9 cellular contexts compared by ENCODE assay signal in the genomic region with DNA sequence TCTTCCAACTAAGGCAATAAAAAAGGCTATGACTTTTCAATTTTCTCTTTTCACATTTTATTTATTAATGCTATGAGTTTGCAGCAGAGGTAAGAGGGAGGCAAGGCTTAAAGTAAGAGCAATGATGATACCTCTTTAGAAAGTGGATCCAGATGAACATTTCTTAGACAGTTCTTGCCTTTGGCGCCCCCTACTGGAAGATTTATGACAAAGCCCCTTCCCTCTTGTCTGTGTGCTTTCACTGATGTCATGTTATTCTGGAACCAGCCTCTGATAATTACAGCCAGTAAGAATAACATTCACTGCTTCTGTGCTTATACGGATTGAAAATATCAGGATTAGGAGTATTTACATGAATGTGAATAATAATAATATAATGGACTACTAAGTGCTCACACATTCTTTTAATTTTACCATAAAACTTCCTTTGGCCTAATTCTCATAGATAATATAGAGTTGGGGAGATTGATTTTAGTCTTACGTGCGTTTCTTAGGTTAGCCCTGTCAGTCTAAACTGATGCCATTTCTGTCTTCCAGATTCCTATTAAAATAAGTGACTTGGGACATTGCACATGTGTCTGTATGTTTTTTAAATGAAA.
A peak's percentile ranks its signal among the peaks of the same experiment; 100 is the strongest.
DNase-seq lines count a peak whose midpoint lies in the region; ATAC-seq and TF ChIP-seq lines count a peak whose summit lies in the region.
"Had no signal": no experiment of that assay in that cellular context is flagged by ENCODE, and none has a peak within 500 bp of the region (broad histone marks: within the 10 kb centered on the region; RNA-seq: fewer than 3 reads in every experiment).

No MANE protein-coding gene starts in this region.

- H4K20me1 ChIP-seq in MM.1S (ENCODE audit: insufficient read depth, low read length) (no peaks in the 10 kb centered on the region), smooth muscle cell (ENCODE audit: low read depth) (no peaks in the 10 kb centered on the region)

- H3F3A ChIP-seq in MM.1S (ENCODE audit: insufficient read depth, low read length): no peaks in the 10 kb centered on the region
- no peaks in the 10 kb centered on the region for H3F3A ChIP-seq in smooth muscle cell (ENCODE audit: low read depth)

- no peak overlapping the region for H3K4me3 Mint-ChIP-seq in naive thymus-derived CD8-positive, alpha-beta T cell
- H3K4me3 Mint-ChIP-seq: dendritic cell treated with granulocyte-macrophage colony-stimulating factor and Interleukin-4, amounts not matched to agents 40 ng/mL and 50 ng/mL, for 4 days had no signal

- H3K79me2 ChIP-seq in MM.1S (ENCODE audit: low read length) (no peaks in the 10 kb centered on the region), smooth muscle cell (ENCODE audit: low read depth) (no peaks in the 10 kb centered on the region)

- no peaks in the 10 kb centered on the region for H3K27me3 Mint-ChIP-seq in naive thymus-derived CD8-positive, alpha-beta T cell
- H3K27me3 Mint-ChIP-seq: dendritic cell treated with granulocyte-macrophage colony-stimulating factor and Interleukin-4, amounts not matched to agents 40 ng/mL and 50 ng/mL, for 4 days had no signal

- H3K9ac ChIP-seq in MM.1S (ENCODE audit: low read length) (no peak overlapping the region), smooth muscle cell (ENCODE audit: low read depth) (no peak overlapping the region)

- H2AFZ ChIP-seq in MM.1S (ENCODE audit: low read length) (no peak overlapping the region), smooth muscle cell (ENCODE audit: low read depth) (no peak overlapping the region)

- POLR2A ChIA-PET in naive thymus-derived CD8-positive, alpha-beta T cell (lab: Charles Lee): no interaction called here

- ATAC-seq in HG02642 (IDR thresholded peaks at IDR 0.05; ENCODE audit: poor library complexity, unreplicated experiment): no peak
- no peak for ATAC-seq in naive thymus-derived CD8-positive, alpha-beta T cell

- no peak overlapping the region for H3K4me3 ChIP-seq in MM.1S (ENCODE audit: low read length)
- H3K4me3 ChIP-seq in smooth muscle cell: no peak overlapping the region

- no peak overlapping the region for H3K27ac ChIP-seq in MM.1S (ENCODE audit: low read length)
- H3K27ac ChIP-seq in smooth muscle cell (ENCODE audit: low read depth): no peak overlapping the region

- H3K4me1 Mint-ChIP-seq in naive thymus-derived CD8-positive, alpha-beta T cell: no peaks in the 10 kb centered on the region

- H3K36me3 ChIP-seq in MM.1S (replicated peaks; ENCODE audit: insufficient read depth, low read length) (no peaks in the 10 kb centered on the region), smooth muscle cell (ENCODE audit: low read depth) (no peaks in the 10 kb centered on the region)

- H3K9me3 ChIP-seq in MM.1S (replicated peaks; ENCODE audit: insufficient read depth, low read length) (no peaks in the 10 kb centered on the region), smooth muscle cell (replicated peaks; ENCODE audit: low read depth) (no peaks in the 10 kb centered on the region)

- TF ChIP-seq CTCF in MM.1S (IDR thresholded peaks at IDR 0.05; ENCODE audit: low read length) (peak; percentile 50), smooth muscle cell (IDR thresholded peaks at IDR 0.05; ENCODE audit: borderline replicate concordance, insufficient read depth, poor library complexity, severe bottlenecking) (peak; percentile 96)

- H3K9me3 Mint-ChIP-seq in naive thymus-derived CD8-positive, alpha-beta T cell: peaks cover 5 to 42% (median 15%) of the 10 kb centered on the region in 9 donors

- no peaks in the 10 kb centered on the region for H3K4me1 ChIP-seq in MM.1S (ENCODE audit: low read length)
- H3K4me1 ChIP-seq in smooth muscle cell (ENCODE audit: low read depth): no peaks in the 10 kb centered on the region

- H3K4me2 ChIP-seq in MM.1S (ENCODE audit: low read depth, low read length) (no peak overlapping the region), smooth muscle cell (no peak overlapping the region)

- H3K36me3 Mint-ChIP-seq in naive thymus-derived CD8-positive, alpha-beta T cell: no peaks in the 10 kb centered on the region

- 47% methylated on average over 4 of the region's 4 CpGs for WGBS in smooth muscle cell (ENCODE audit: low lambda C conversion rate)

- H3K27me3 ChIP-seq in MM.1S (replicated peaks; ENCODE audit: insufficient read depth, low read length) (no peaks in the 10 kb centered on the region), smooth muscle cell (ENCODE audit: low read depth) (no peaks in the 10 kb centered on the region)

- peak; percentile 57 for DNase-seq in A172 (ENCODE audit: low spot score)
- DNase-seq in GM04504 (ENCODE audit: low read depth): peak; percentile 40
- peak; percentile 14 for DNase-seq in MM.1S
- DNase-seq in SKM-1 treated with dmso at 0.1 percent for 144 hours (lab: John Stamatoyannopoulos, UW; ENCODE audit: unreplicated experiment): peak; percentile 13
- peak; percentile 16 for DNase-seq in foreskin melanocyte
- no peak for DNase-seq in smooth muscle cell (lab: John Stamatoyannopoulos, UW; ENCODE audit: unreplicated experiment)
- no peak for DNase-seq in naive thymus-derived CD8-positive, alpha-beta T cell

- no peak overlapping the region for H3K27ac Mint-ChIP-seq in naive thymus-derived CD8-positive, alpha-beta T cell
- H3K27ac Mint-ChIP-seq: dendritic cell treated with granulocyte-macrophage colony-stimulating factor and Interleukin-4, amounts not matched to agents 40 ng/mL and 50 ng/mL, for 4 days had no signal

- no peaks in the 10 kb centered on the region for H3K9me2 ChIP-seq in MM.1S (replicated peaks; ENCODE audit: insufficient read depth, low read length)

Comparison
In these comparisons a context has a peak if more than half of its experiments do, and no peak if none do; other contexts are left out.
1. DNase-seq: peak in A172 (single experiment), GM04504 (single experiment), MM.1S (single experiment), SKM-1 treated with dmso at 0.1 percent for 144 hours (single experiment) and foreskin melanocyte (single experiment); none in smooth muscle cell (single experiment) and naive thymus-derived CD8-positive, alpha-beta T cell (0 of 10).